8 cellular contexts compared by ENCODE assay signal in the genomic region with DNA sequence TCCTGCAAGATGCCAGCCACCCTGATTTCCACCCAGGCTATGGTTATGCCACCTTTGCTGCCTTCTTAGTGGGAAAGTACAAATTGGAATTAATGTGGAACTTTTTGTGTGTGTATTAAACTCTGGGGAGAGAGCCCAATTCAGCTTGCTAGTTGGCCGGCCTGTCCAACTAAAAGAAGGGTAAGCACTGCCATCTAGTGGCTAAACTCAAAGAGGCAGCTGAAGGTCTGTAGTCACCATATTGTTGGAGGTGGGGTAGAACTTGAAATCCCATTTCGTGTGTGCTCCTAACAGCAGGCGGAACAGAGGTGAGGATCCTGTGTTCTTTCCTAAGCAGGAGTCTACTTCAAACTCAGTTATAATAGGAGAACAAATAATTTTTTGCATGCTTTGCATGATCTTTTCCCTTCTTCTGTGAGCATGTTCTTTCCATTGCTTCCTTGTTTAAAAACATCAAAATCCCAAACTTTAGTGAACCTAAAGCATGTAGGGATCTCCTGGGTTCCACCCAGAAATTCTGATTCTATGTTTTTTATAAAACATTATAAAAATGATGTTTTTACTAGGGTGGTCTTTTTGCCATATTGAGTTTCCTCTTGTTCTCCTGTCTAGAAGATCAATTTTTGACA.
DNase-seq lines count a peak whose midpoint lies in the region; ATAC-seq and TF ChIP-seq lines count a peak whose summit lies in the region.

No MANE protein-coding gene starts in this region.

- H4K20me1 ChIP-seq in DOHH2 (ENCODE audit: control insufficient read depth, insufficient read depth, low read depth, low read length) = no peaks in the 10 kb centered on the region

- H3K4me1 ChIP-seq in DOHH2 (ENCODE audit: control insufficient read depth, low read length) = peaks cover 55% of the 10 kb centered on the region

- no peaks in the 10 kb centered on the region for H3K9me3 ChIP-seq in DOHH2 (ENCODE audit: control insufficient read depth, insufficient read depth, low read length)

- H3K79me2 ChIP-seq in DOHH2 (ENCODE audit: control insufficient read depth, low read length) = peaks cover 66% of the 10 kb centered on the region

- CTCF ChIA-PET in activated CD8-positive, alpha-beta T cell treated with anti-CD3 and anti-CD28 coated beads, Interleukin-2, amount 10 ng/mL, durations not matched to agents 7 days and 5 days (lab: Charles Lee) = interaction anchor here (0.6 to 4.7 kb wide), 32 partner anchors 10 to 397 kb away, joined by 3 to 29 read pairs (median 4); a partner anchor contains a TSS

- no peaks in the 10 kb centered on the region for H3K9me2 ChIP-seq in DOHH2 (replicated peaks; ENCODE audit: control insufficient read depth, low read length)

- H3K4me2 ChIP-seq in DOHH2 (ENCODE audit: low read length) = peak overlapping the region; percentile 82

- peak overlapping the region; percentile 94 for H3K27ac ChIP-seq in DOHH2 (ENCODE audit: low read depth, low read length)

- no peaks in the 10 kb centered on the region for H3K27me3 ChIP-seq in DOHH2 (ENCODE audit: control insufficient read depth, low read length)

- peaks cover 34% of the 10 kb centered on the region for H3F3A ChIP-seq in DOHH2 (ENCODE audit: control insufficient read depth, insufficient read depth)

- ATAC-seq in HG03520 (IDR thresholded peaks at IDR 0.05; ENCODE audit: unreplicated experiment) (peak; percentile 28), memory B cell (ENCODE audit: low read depth) (peak; percentile 60), HG03469 (IDR thresholded peaks at IDR 0.05; ENCODE audit: unreplicated experiment) (no peak)
- peak; percentile 86 for ATAC-seq in activated CD8-positive, alpha-beta T cell treated with anti-CD3 and anti-CD28 coated beads, Interleukin-2, amount 10 ng/mL, durations not matched to agents 7 days and 5 days

- TF ChIP-seq CTCF in DOHH2 (IDR thresholded peaks at IDR 0.05; ENCODE audit: low read depth, low read length, poor library complexity, severe bottlenecking) = peak; percentile 79

- POLR2A ChIA-PET in activated CD8-positive, alpha-beta T cell treated with anti-CD3 and anti-CD28 coated beads, Interleukin-2, amount 10 ng/mL, durations not matched to agents 7 days and 5 days (lab: Charles Lee) = interaction anchor here (0.6 kb wide), 1 partner anchor 217 kb away, joined by 3 read pairs; no protein-coding TSS in a partner anchor

- no peaks in the 10 kb centered on the region for H3K9me3 Mint-ChIP-seq in activated CD8-positive, alpha-beta T cell treated with anti-CD3 and anti-CD28 coated beads, Interleukin-2, amount 10 ng/mL, durations not matched to agents 7 days and 5 days (ENCODE audit: insufficient read depth)
- no peaks in the 10 kb centered on the region for H3K9me3 Mint-ChIP-seq in memory B cell

- H3K27ac Mint-ChIP-seq in activated CD8-positive, alpha-beta T cell treated with anti-CD3 and anti-CD28 coated beads, Interleukin-2, amount 10 ng/mL, durations not matched to agents 7 days and 5 days = no peak overlapping the region
- no peak overlapping the region for H3K27ac Mint-ChIP-seq in memory B cell

- DNase-seq in NCI-H82 treated with DMSO at 0.1 percent for 48 hours (lab: John Stamatoyannopoulos, UW; ENCODE audit: unreplicated experiment) = peak; percentile 58
- peak; percentile 84 for DNase-seq in activated CD8-positive, alpha-beta T cell treated with anti-CD3 and anti-CD28 coated beads, Interleukin-2, amount 10 ng/mL, durations not matched to agents 7 days and 5 days
- DNase-seq in effector CD8-positive, alpha-beta T cell (lab: John Stamatoyannopoulos, UW) = peak; percentile 51
- peak; percentile 73 to 83 for DNase-seq in memory B cell (ENCODE audit: low spot score in 2 of 2)
- DNase-seq in stimulated activated CD8-positive, alpha-beta memory T cell treated with anti-CD3 and anti-CD28 coated beads, Interleukin-4, amount 100 ng/mL, for 1 hour (ENCODE audit: low read depth in 2 of 2, low spot score in 1 of 2) = peak; percentile 34 to 38

- peaks cover 100% of the 10 kb centered on the region for H3K36me3 ChIP-seq in DOHH2 (ENCODE audit: control insufficient read depth, low read length)

- no peak overlapping the region for H3K4me3 Mint-ChIP-seq in activated CD8-positive, alpha-beta T cell treated with anti-CD3 and anti-CD28 coated beads, Interleukin-2, amount 10 ng/mL, durations not matched to agents 7 days and 5 days
- no peak overlapping the region for H3K4me3 Mint-ChIP-seq in memory B cell

- H3K27me3 Mint-ChIP-seq in activated CD8-positive, alpha-beta T cell treated with anti-CD3 and anti-CD28 coated beads, Interleukin-2, amount 10 ng/mL, durations not matched to agents 7 days and 5 days (ENCODE audit: low read depth) = no peaks in the 10 kb centered on the region
- H3K27me3 Mint-ChIP-seq in memory B cell = peaks cover 1% of the 10 kb centered on the region

- peaks cover 12% of the 10 kb centered on the region for H3K4me1 Mint-ChIP-seq in activated CD8-positive, alpha-beta T cell treated with anti-CD3 and anti-CD28 coated beads, Interleukin-2, amount 10 ng/mL, durations not matched to agents 7 days and 5 days (ENCODE audit: low read depth)
- peaks cover 28% of the 10 kb centered on the region for H3K4me1 Mint-ChIP-seq in memory B cell

- peaks cover 75% of the 10 kb centered on the region for H3K36me3 Mint-ChIP-seq in activated CD8-positive, alpha-beta T cell treated with anti-CD3 and anti-CD28 coated beads, Interleukin-2, amount 10 ng/mL, durations not matched to agents 7 days and 5 days (ENCODE audit: low read depth)
- peaks cover 7% of the 10 kb centered on the region for H3K36me3 Mint-ChIP-seq in memory B cell

- peak overlapping the region; percentile 67 for H3K4me3 ChIP-seq in DOHH2 (ENCODE audit: low read length)
